1 cellular context compared by ENCODE assay signal in the genomic region with DNA sequence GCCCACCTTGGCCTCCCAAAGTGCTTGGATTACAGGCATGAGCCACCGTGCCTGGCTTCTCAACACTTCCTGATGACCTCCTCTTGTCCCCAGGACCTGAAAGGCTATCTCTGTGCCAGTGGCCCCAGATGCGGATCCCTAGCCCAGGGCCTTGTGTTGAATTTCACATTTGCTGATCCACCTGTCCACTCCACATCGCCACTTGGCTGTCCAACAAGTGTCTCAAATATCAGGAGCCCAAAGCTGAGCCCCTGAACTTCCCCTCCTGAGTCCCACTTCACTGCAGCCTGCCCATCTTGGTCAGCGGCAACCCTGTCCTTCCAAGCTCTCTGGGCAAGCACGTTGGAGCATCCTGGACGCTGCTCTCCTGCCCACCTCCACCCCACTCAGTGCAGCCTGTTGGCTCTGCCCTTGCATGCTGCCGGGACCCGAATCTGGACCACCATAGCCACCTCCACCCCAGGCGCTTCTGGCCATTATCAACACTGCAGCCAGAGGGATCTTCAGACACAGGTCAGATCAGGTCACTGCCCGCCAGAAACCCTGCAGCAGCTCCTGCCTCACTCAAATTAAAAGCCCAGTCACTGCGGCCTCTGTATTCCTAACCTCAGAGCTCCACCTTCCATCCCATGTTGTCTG.
TF ChIP-seq lines count a peak whose summit lies in the region.

No MANE protein-coding gene starts in this region.

TF ChIP-seq in SK-N-SH, 30 proteins besides CTCF, POLR2A, EP300 and RAD21 (continued from another document):
- TF ChIP-seq CHD2 (IDR thresholded peaks at IDR 0.05; ENCODE audit: low read length, partially characterized antibody) (no peak), FOXJ3 (CRISPR knock-in tag; IDR thresholded peaks at IDR 0.05) (no peak), TEAD4 (IDR thresholded peaks at IDR 0.05; ENCODE audit: borderline replicate concordance, insufficient read depth) (no peak), POLR2AphosphoS5 (IDR thresholded peaks at IDR 0.05; ENCODE audit: low read depth, low read length) (no peak), ELF1 (IDR thresholded peaks at IDR 0.05) (no peak)
- TF ChIP-seq, protein P1, sequence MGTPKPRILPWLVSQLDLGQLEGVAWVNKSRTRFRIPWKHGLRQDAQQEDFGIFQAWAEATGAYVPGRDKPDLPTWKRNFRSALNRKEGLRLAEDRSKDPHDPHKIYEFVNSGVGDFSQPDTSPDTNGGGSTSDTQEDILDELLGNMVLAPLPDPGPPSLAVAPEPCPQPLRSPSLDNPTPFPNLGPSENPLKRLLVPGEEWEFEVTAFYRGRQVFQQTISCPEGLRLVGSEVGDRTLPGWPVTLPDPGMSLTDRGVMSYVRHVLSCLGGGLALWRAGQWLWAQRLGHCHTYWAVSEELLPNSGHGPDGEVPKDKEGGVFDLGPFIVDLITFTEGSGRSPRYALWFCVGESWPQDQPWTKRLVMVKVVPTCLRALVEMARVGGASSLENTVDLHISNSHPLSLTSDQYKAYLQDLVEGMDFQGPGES (IDR thresholded peaks at IDR 0.05; ENCODE audit: low read depth, low read length) = no peak
- TF ChIP-seq, protein P2, sequence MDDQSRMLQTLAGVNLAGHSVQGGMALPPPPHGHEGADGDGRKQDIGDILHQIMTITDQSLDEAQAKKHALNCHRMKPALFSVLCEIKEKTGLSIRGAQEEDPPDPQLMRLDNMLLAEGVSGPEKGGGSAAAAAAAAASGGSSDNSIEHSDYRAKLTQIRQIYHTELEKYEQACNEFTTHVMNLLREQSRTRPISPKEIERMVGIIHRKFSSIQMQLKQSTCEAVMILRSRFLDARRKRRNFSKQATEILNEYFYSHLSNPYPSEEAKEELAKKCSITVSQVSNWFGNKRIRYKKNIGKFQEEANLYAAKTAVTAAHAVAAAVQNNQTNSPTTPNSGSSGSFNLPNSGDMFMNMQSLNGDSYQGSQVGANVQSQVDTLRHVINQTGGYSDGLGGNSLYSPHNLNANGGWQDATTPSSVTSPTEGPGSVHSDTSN (IDR thresholded peaks at IDR 0.05) = no peak
- TF ChIP-seq, protein P3, sequence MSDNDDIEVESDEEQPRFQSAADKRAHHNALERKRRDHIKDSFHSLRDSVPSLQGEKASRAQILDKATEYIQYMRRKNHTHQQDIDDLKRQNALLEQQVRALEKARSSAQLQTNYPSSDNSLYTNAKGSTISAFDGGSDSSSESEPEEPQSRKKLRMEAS (IDR thresholded peaks at IDR 0.05; ENCODE audit: low read depth) = no peak
- TF ChIP-seq, protein P4, sequence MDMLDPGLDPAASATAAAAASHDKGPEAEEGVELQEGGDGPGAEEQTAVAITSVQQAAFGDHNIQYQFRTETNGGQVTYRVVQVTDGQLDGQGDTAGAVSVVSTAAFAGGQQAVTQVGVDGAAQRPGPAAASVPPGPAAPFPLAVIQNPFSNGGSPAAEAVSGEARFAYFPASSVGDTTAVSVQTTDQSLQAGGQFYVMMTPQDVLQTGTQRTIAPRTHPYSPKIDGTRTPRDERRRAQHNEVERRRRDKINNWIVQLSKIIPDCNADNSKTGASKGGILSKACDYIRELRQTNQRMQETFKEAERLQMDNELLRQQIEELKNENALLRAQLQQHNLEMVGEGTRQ (IDR thresholded peaks at IDR 0.05; ENCODE audit: borderline replicate concordance, low read depth, low read length) = no peak
